1 cellular context compared by ENCODE assay signal in the genomic region with DNA sequence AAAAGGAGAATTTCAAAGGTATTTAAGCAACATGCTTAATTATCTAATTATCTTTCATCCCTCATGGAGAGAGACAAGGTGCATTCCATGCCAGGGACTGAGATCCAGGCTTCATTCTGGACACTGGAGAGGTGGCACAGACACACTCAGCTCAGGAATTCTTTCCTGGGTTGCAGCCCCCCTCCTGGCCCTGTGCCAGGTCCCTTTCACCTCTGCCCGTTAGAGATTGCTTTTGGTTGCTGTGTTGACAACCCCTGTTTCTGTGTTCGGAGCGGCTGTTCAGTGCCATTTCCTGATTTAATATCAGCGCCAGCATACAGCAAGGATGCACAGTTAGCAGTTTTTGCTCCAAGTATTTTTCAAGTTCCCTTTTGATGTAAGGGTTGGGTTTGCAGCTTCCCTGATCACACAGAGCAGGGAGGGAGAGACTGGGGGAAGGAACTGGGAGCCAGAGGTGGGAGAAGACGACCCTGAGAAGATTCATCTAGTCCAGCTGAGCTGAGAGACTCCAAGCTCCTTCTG.
TF ChIP-seq lines count a peak whose summit lies in the region.

No MANE protein-coding gene starts in this region.

TF ChIP-seq in WTC11, 78 proteins besides CTCF, POLR2A, EP300 and RAD21 (continued from another document):
- TF ChIP-seq, protein P1, sequence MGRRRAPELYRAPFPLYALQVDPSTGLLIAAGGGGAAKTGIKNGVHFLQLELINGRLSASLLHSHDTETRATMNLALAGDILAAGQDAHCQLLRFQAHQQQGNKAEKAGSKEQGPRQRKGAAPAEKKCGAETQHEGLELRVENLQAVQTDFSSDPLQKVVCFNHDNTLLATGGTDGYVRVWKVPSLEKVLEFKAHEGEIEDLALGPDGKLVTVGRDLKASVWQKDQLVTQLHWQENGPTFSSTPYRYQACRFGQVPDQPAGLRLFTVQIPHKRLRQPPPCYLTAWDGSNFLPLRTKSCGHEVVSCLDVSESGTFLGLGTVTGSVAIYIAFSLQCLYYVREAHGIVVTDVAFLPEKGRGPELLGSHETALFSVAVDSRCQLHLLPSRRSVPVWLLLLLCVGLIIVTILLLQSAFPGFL (CRISPR knock-in tag; IDR thresholded peaks at IDR 0.05; ENCODE audit: borderline replicate concordance), result no peak
- TF ChIP-seq TEAD1 (CRISPR knock-in tag; IDR thresholded peaks at IDR 0.05) (no peak), ZBTB21 (CRISPR knock-in tag; IDR thresholded peaks at IDR 0.05; ENCODE audit: borderline replicate concordance) (no peak), NFYB (CRISPR knock-in tag; conservative IDR thresholded peaks at IDR 0.05; ENCODE audit: low read depth) (no peak)
